In genomic region chr9:110444911-110445310, GRCh38 we compare ENCODE assay signal across 18 cellular contexts.
DNase-seq lines count a peak whose midpoint lies in the region; ATAC-seq and TF ChIP-seq lines count a peak whose summit lies in the region.
"Had no signal": no experiment of that assay in that cellular context is flagged by ENCODE, and none has a peak within 500 bp of the region (broad histone marks: within the 10 kb centered on the region; RNA-seq: fewer than 3 reads in every experiment).

No MANE protein-coding gene starts in this region.

- H3K4me3 ChIP-seq in MG63 (no peak overlapping the region), choroid plexus epithelial cell (ENCODE audit: low read depth, low read length) (no peak overlapping the region), skeletal muscle cell (ENCODE audit: low read depth, low read length) (no peak overlapping the region)
- H3K4me3 ChIP-seq: BLaER1, stomach had no signal

- intact Hi-C loops in head of caudate nucleus (cut with DNase I) = no loop called here

- DNase-seq in Daoy (ENCODE audit: low read depth) = peak; percentile 43
- peak; percentile 12 for DNase-seq in MG63
- peak; percentile 89 for DNase-seq in choroid plexus epithelial cell (ENCODE audit: low read depth)
- DNase-seq in skeletal muscle cell (ENCODE audit: low read depth) = peak; percentile 49
- no peak for DNase-seq in head of caudate nucleus
- no peak for DNase-seq in COLO829 (ENCODE audit: low spot score)
- no peak for DNase-seq in T-helper 1 cell
- DNase-seq: activated CD4-positive, alpha-beta T cell treated with anti-CD3 and anti-CD28 coated beads, Interleukin-2, amount 50 U/mL, for 48 hours; activated naive CD8-positive, alpha-beta T cell treated with anti-CD3 and anti-CD28 coated beads, Interleukin-2, amount 10 ng/mL, durations not matched to agents 7 days and 5 days; activated T-cell treated with anti-CD3 and anti-CD28 coated beads, Interleukin-2, amount 50 U/mL, for 72 hours; cerebellar nuclear complex; DMS 273 treated with DMSO at 0.1 percent for 48 hours; NCI-H1436; nephron progenitor cell; stomach; SW 1271 had no signal

- TF ChIP-seq CTCF in choroid plexus epithelial cell (conservative IDR thresholded peaks at IDR 0.05; ENCODE audit: low read depth, low read length) = no peak

- no peak for ATAC-seq in GM19035 (IDR thresholded peaks at IDR 0.05; ENCODE audit: unreplicated experiment)
- ATAC-seq: activated T-cell treated with anti-CD3 and anti-CD28 coated beads, Interleukin-2, amount 50 U/mL, for 72 hours had no signal

- H3K27me3 ChIP-seq in MG63 = no peaks in the 10 kb centered on the region
- H3K27me3 ChIP-seq: BLaER1, stomach had no signal

- no peaks in the 10 kb centered on the region for H3K9me3 ChIP-seq in MG63

- peaks cover 80% of the 10 kb centered on the region for H3K36me3 ChIP-seq in MG63
- H3K36me3 ChIP-seq: BLaER1 had no signal

Comparison
In these comparisons a context has a peak if more than half of its experiments do, and no peak if none do; other contexts are left out.
1. DNase-seq: peak in Daoy (single experiment), MG63 (single experiment), choroid plexus epithelial cell (single experiment) and skeletal muscle cell (single experiment); none in head of caudate nucleus (0 of 42), COLO829 (single experiment) and T-helper 1 cell (0 of 5).